In the genomic region with DNA sequence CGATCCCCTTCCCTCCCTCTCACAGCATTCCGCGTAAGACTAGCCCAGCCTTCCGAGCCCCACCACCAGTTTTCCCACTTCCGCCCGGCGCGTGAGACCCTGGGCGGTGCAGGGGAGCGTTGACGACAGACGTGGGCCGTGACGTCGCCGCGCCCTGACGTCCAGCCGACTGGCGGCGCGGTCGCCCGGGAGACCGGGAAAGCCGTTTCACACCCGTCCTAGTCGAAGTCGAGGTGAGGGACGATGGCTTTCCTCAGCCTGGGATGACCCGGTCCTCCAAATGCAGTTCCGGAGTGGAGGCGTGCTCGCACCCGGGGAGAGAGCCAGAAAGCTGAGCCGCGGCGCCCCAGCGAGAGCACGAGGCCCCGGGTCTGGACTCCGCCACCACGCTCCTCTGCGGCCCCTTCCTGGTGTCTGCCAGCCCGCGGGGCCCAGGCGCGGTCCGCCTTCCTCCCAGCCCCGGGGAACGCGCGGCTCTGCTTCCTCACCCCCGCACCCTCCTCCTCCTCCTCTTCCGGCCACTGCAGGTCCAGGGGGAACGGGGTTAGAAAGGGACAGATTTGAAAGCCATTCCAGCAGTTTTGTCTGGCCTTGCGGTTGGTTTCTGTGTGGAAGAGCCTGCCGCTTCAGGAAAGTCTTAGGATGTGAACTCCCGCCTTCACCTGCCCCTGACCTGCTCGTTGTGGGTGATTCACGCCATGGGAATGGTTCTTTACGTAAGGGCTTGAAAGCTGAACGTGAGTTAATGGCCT, we compare ENCODE assay signal across 8 cellular contexts.
DNase-seq lines count a peak whose midpoint lies in the region; ATAC-seq and TF ChIP-seq lines count a peak whose summit lies in the region.

LEKR1 (plus strand) TSS at position 210 of the 752 bp plus-strand sequence. CDS start 2,977 bp downstream, outside the sequence.

- H3K4me3 ChIP-seq in choroid plexus epithelial cell (ENCODE audit: low read depth, low read length): peak within 1 kb of the TSS; percentile 77

- peak; percentile 68 for ATAC-seq in GM18519 (IDR thresholded peaks at IDR 0.05; ENCODE audit: low FRiP score, unreplicated experiment)
- ATAC-seq in HG03039 (IDR thresholded peaks at IDR 0.05; ENCODE audit: unreplicated experiment): peak; percentile 87

- TF ChIP-seq CTCF in choroid plexus epithelial cell (conservative IDR thresholded peaks at IDR 0.05; ENCODE audit: low read depth, low read length): no peak

- DNase-seq in 8988T: peak; percentile 80
- peak; percentile 89 for DNase-seq in NCI-H2227 (lab: John Stamatoyannopoulos, UW; ENCODE audit: unreplicated experiment)
- DNase-seq in activated CD4-positive, alpha-beta T cell treated with anti-CD3 and anti-CD28 coated beads for 24 hours (ENCODE audit: low read depth in 2 of 2): peak; percentile 51 to 66
- peak; percentile 91 for DNase-seq in choroid plexus epithelial cell (ENCODE audit: low read depth)
- DNase-seq in kidney tubule cell (ENCODE audit: low spot score): peak; percentile 92
- peak; percentile 85 for DNase-seq in stimulated activated CD4-positive, alpha-beta T cell treated with anti-CD3 and anti-CD28 coated beads, Interleukin-15, amount 100 ng/mL, for 24 hours

Comparison
In these comparisons a context has a peak if more than half of its experiments do, and no peak if none do; other contexts are left out.
1. Peak in every context shown above with its lines: DNase-seq, ATAC-seq and H3K4me3 ChIP-seq.